ENCODE assay signal across 1 cellular context in the genomic region with DNA sequence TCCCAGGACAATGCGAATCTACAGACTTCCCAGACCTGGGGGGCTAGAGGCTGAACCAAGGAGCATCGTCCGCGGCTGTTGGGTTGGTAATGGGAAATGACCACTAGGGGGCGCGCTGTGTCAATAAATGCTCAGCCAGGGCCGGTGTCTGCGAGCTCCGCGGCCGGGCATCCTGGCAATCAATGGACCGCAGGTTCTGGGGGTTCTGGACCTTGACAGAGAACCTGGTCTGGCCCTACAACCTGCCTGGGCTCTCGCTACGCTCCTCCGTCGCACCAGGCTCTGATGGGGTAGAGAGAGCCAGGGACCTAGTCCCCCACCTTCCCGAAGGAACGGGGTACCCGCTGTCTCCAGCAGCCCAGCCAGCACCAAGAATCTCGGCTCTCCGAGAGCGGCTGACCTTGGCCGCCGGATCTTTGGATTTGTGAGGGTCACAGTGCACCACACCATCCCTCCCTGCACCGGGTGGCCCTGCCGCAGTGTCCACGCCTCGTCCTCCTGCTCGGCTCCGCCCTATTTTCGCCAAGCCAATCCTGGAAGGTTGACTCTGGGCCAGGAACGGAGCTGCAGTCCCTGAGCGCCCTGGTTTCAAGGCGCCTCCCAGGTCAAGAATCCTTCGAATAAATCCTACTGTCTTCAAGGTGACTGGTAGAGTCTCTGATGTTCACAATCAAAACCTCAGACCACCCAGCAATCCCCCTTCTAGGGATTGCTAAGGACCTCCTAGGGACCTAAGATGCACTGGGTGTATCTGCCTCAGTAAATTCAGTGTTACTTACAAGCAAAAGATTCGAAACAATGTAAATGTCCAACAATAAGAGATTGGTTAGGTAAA.
TF ChIP-seq lines count a peak whose summit lies in the region.

No MANE protein-coding gene starts in this region.

TF ChIP-seq in HEK293, 187 proteins besides CTCF, POLR2A, EP300 and RAD21 (continued from another document):
- TF ChIP-seq, protein P1, sequence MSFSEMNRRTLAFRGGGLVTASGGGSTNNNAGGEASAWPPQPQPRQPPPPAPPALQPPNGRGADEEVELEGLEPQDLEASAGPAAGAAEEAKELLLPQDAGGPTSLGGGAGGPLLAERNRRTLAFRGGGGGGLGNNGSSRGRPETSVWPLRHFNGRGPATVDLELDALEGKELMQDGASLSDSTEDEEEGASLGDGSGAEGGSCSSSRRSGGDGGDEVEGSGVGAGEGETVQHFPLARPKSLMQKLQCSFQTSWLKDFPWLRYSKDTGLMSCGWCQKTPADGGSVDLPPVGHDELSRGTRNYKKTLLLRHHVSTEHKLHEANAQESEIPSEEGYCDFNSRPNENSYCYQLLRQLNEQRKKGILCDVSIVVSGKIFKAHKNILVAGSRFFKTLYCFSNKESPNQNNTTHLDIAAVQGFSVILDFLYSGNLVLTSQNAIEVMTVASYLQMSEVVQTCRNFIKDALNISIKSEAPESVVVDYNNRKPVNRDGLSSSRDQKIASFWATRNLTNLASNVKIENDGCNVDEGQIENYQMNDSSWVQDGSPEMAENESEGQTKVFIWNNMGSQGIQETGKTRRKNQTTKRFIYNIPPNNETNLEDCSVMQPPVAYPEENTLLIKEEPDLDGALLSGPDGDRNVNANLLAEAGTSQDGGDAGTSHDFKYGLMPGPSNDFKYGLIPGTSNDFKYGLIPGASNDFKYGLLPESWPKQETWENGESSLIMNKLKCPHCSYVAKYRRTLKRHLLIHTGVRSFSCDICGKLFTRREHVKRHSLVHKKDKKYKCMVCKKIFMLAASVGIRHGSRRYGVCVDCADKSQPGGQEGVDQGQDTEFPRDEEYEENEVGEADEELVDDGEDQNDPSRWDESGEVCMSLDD (tag by site-specific recombination; IDR thresholded peaks at IDR 0.05), result peak; percentile 74
- TF ChIP-seq ZNF155 (tag by site-specific recombination; IDR thresholded peaks at IDR 0.05) (no peak), SETDB1 (IDR thresholded peaks at IDR 0.05; ENCODE audit: insufficient read length, low read length) (no peak), ZNF768 (tag by site-specific recombination; IDR thresholded peaks at IDR 0.05) (no peak), ZSCAN30 (tag by site-specific recombination; IDR thresholded peaks at IDR 0.05) (peak; percentile 39; the same call in 1 of the 2 replicates), ZXDB (tag by site-specific recombination; IDR thresholded peaks at IDR 0.05) (0 out of 2 replicates have a peak, but pooled peaks have one; percentile 34), ZNF654 (tag by site-specific recombination; IDR thresholded peaks at IDR 0.05; ENCODE audit: low read depth) (peak; percentile 91), ZNF174 (tag by site-specific recombination; IDR thresholded peaks at IDR 0.05) (no peak), ZNF2 (tag by site-specific recombination; IDR thresholded peaks at IDR 0.05) (peak; percentile 47; the same call in 1 of the 2 replicates), ZNF510 (tag by site-specific recombination; IDR thresholded peaks at IDR 0.05; ENCODE audit: insufficient replicate concordance) (no peak), REPIN1 (tag by site-specific recombination; IDR thresholded peaks at IDR 0.05; ENCODE audit: low read depth) (0 out of 2 replicates have a peak, but pooled peaks have one; percentile 45), ZNF140 (tag by site-specific recombination; IDR thresholded peaks at IDR 0.05) (no peak; the same call in 1 of the 2 replicates), SCRT2 (tag by site-specific recombination; IDR thresholded peaks at IDR 0.05) (no peak), KLF9 (tag by site-specific recombination; IDR thresholded peaks at IDR 0.05; ENCODE audit: low read depth) (no peak), OSR2 (tag by site-specific recombination; IDR thresholded peaks at IDR 0.05) (no peak)
- TF ChIP-seq, protein P2, sequence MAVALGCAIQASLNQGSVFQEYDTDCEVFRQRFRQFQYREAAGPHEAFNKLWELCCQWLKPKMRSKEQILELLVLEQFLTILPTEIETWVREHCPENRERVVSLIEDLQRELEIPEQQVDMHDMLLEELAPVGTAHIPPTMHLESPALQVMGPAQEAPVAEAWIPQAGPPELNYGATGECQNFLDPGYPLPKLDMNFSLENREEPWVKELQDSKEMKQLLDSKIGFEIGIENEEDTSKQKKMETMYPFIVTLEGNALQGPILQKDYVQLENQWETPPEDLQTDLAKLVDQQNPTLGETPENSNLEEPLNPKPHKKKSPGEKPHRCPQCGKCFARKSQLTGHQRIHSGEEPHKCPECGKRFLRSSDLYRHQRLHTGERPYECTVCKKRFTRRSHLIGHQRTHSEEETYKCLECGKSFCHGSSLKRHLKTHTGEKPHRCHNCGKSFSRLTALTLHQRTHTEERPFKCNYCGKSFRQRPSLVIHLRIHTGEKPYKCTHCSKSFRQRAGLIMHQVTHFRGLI (tag by site-specific recombination; IDR thresholded peaks at IDR 0.05), result no peak
- TF ChIP-seq, protein P3, sequence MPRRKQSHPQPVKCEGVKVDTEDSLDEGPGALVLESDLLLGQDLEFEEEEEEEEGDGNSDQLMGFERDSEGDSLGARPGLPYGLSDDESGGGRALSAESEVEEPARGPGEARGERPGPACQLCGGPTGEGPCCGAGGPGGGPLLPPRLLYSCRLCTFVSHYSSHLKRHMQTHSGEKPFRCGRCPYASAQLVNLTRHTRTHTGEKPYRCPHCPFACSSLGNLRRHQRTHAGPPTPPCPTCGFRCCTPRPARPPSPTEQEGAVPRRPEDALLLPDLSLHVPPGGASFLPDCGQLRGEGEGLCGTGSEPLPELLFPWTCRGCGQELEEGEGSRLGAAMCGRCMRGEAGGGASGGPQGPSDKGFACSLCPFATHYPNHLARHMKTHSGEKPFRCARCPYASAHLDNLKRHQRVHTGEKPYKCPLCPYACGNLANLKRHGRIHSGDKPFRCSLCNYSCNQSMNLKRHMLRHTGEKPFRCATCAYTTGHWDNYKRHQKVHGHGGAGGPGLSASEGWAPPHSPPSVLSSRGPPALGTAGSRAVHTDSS (tag by site-specific recombination; IDR thresholded peaks at IDR 0.05), result no peak
- TF ChIP-seq, protein P4, sequence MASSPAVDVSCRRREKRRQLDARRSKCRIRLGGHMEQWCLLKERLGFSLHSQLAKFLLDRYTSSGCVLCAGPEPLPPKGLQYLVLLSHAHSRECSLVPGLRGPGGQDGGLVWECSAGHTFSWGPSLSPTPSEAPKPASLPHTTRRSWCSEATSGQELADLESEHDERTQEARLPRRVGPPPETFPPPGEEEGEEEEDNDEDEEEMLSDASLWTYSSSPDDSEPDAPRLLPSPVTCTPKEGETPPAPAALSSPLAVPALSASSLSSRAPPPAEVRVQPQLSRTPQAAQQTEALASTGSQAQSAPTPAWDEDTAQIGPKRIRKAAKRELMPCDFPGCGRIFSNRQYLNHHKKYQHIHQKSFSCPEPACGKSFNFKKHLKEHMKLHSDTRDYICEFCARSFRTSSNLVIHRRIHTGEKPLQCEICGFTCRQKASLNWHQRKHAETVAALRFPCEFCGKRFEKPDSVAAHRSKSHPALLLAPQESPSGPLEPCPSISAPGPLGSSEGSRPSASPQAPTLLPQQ (tag by site-specific recombination; IDR thresholded peaks at IDR 0.05), result 0 out of 2 replicates have a peak, but pooled peaks have one; percentile 40
- TF ChIP-seq, protein P5, sequence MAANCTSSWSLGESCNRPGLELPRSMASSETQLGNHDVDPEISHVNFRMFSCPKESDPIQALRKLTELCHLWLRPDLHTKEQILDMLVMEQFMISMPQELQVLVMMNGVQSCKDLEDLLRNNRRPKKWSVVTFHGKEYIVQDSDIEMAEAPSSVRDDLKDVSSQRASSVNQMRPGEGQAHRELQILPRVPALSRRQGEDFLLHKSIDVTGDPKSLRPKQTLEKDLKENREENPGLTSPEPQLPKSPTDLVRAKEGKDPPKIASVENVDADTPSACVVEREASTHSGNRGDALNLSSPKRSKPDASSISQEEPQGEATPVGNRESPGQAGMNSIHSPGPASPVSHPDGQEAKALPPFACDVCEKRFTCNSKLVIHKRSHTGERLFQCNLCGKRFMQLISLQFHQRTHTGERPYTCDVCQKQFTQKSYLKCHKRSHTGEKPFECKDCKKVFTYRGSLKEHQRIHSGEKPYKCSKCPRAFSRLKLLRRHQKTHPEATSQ (tag by site-specific recombination; IDR thresholded peaks at IDR 0.05), result no peak
- TF ChIP-seq, protein P6, sequence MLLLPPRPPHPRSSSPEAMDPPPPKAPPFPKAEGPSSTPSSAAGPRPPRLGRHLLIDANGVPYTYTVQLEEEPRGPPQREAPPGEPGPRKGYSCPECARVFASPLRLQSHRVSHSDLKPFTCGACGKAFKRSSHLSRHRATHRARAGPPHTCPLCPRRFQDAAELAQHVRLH (tag by site-specific recombination; IDR thresholded peaks at IDR 0.05), result no peak
- TF ChIP-seq, protein P7, sequence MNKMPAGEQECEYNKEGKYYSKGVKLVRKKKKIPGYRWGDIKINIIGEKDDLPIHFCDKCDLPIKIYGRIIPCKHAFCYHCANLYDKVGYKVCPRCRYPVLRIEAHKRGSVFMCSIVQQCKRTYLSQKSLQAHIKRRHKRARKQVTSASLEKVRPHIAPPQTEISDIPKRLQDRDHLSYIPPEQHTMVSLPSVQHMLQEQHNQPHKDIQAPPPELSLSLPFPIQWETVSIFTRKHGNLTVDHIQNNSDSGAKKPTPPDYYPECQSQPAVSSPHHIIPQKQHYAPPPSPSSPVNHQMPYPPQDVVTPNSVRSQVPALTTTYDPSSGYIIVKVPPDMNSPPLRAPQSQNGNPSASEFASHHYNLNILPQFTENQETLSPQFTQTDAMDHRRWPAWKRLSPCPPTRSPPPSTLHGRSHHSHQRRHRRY (tag by site-specific recombination; IDR thresholded peaks at IDR 0.05), result no peak
- TF ChIP-seq, protein P8, sequence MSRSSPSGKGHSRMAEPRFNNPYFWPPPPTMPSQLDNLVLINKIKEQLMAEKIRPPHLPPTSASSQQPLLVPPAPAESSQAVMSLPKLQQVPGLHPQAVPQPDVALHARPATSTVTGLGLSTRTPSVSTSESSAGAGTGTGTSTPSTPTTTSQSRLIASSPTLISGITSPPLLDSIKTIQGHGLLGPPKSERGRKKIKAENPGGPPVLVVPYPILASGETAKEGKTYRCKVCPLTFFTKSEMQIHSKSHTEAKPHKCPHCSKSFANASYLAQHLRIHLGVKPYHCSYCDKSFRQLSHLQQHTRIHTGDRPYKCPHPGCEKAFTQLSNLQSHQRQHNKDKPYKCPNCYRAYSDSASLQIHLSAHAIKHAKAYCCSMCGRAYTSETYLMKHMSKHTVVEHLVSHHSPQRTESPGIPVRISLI (tag by site-specific recombination; IDR thresholded peaks at IDR 0.05), result no peak
- TF ChIP-seq, protein P9, sequence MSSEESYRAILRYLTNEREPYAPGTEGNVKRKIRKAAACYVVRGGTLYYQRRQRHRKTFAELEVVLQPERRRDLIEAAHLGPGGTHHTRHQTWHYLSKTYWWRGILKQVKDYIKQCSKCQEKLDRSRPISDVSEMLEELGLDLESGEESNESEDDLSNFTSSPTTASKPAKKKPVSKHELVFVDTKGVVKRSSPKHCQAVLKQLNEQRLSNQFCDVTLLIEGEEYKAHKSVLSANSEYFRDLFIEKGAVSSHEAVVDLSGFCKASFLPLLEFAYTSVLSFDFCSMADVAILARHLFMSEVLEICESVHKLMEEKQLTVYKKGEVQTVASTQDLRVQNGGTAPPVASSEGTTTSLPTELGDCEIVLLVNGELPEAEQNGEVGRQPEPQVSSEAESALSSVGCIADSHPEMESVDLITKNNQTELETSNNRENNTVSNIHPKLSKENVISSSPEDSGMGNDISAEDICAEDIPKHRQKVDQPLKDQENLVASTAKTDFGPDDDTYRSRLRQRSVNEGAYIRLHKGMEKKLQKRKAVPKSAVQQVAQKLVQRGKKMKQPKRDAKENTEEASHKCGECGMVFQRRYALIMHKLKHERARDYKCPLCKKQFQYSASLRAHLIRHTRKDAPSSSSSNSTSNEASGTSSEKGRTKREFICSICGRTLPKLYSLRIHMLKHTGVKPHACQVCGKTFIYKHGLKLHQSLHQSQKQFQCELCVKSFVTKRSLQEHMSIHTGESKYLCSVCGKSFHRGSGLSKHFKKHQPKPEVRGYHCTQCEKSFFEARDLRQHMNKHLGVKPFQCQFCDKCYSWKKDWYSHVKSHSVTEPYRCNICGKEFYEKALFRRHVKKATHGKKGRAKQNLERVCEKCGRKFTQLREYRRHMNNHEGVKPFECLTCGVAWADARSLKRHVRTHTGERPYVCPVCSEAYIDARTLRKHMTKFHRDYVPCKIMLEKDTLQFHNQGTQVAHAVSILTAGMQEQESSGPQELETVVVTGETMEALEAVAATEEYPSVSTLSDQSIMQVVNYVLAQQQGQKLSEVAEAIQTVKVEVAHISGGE (tag by site-specific recombination; conservative IDR thresholded peaks at IDR 0.05; ENCODE audit: low read depth), result 0 out of 2 replicates have a peak, but pooled peaks have one; percentile 26
- TF ChIP-seq, protein P10, sequence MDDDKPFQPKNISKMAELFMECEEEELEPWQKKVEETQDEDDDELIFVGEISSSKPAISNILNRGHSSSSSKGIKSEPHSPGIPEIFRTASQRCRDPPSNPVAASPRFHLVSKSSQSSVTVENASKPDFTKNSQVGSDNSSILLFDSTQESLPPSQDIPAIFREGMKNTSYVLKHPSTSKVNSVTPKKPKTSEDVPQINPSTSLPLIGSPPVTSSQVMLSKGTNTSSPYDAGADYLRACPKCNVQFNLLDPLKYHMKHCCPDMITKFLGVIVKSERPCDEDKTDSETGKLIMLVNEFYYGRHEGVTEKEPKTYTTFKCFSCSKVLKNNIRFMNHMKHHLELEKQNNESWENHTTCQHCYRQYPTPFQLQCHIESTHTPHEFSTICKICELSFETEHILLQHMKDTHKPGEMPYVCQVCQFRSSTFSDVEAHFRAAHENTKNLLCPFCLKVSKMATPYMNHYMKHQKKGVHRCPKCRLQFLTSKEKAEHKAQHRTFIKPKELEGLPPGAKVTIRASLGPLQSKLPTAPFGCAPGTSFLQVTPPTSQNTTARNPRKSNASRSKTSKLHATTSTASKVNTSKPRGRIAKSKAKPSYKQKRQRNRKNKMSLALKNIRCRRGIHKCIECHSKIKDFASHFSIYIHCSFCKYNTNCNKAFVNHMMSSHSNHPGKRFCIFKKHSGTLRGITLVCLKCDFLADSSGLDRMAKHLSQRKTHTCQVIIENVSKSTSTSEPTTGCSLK (tag by site-specific recombination; IDR thresholded peaks at IDR 0.05), result no peak
